Comparison of ENCODE assay signal across 1 cellular context in the genomic region with DNA sequence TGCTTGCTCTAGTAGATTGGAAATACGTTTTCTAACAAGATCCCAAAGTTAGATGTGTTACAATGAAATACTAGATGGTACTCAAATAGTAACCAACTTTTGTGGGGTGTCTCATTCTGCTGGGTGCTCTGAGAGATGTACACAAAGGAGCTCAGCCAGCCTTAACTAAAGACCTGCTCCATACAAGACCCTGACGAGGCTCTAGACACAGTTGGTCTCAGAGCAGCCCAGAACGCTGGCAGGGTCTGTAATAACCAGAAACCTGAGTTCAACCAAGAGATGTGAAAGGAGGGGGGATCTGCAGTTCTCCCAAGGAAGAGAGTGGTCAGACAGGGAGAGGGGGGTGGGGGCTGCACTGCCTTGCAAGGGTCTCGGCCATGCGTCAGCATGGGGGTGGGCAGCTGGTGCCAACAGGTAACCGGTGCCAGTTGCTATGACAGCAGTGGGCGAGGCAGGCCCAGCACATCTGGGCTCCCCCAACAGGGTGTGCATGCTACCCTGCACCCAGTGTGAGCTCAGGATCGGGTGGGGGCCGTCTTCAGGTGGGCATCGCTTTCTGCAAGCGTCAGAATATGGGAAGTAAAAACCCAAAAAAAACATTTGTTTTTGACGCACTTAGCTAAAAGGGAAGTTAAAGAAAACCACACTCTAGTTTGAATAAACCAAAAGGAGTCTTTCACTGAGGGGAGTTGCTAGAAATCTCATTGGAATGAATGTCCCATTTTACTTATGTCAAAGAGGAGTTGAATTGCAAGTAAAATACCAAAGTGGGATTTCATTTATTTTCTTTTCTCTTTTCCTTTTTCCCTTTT.
TF ChIP-seq lines count a peak whose summit lies in the region.

No MANE protein-coding gene starts in this region.

TF ChIP-seq in SK-N-SH, 30 proteins besides CTCF, POLR2A, EP300 and RAD21 (continued from another document):
- no peak for TF ChIP-seq ZBTB33 (IDR thresholded peaks at IDR 0.05; ENCODE audit: borderline replicate concordance, low read depth)
